9 cellular contexts compared by ENCODE assay signal in the genomic region with DNA sequence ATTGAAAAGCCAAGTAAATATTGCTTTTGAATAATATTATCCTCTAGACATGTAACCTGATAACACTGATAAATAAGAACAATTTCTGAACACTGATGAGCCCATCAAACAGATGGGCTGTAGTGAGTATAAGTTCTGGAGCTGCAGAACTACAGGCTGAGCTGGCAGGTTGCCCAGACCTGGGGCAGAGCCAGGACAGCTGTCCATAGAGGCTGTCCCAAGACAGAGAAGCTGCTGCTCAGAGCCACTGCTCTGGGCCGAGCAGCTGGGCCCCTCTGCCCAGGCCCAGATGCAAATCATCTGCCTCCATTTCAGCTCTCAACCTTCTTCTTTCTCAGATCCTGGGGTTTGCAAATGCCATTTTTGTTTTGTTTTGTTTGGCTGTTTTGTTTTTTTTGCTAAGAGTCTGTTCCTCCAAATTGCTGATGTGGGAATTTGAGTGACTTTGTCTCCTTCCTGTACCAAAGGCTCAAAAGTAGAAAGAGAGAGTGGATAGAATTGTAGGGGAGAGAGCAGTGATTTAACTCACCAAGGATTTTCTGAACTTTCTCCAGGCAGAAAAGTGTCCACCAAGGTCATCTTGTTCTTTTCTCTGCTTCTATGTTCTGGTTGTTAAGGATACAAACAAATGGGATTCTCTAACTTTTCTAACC. TPM values are rescaled to one million over a fixed set of nuclear protein-coding genes. Genes with fewer than 3 reads are reported as not detected.
DNase-seq lines count a peak whose midpoint lies in the region; ATAC-seq and TF ChIP-seq lines count a peak whose summit lies in the region.
"Had no signal": no experiment of that assay in that cellular context is flagged by ENCODE, and none has a peak within 500 bp of the region (broad histone marks: within the 10 kb centered on the region; RNA-seq: fewer than 3 reads in every experiment).

No MANE protein-coding gene starts in this region.

- H2AFZ ChIP-seq in OCI-LY1 (ENCODE audit: low read length) (no peak overlapping the region), smooth muscle cell (ENCODE audit: low read depth) (no peak overlapping the region)

- H3K27me3 ChIP-seq in OCI-LY1 (ENCODE audit: insufficient read depth, low read length) (no peaks in the 10 kb centered on the region), esophagus muscularis mucosa (no peaks in the 10 kb centered on the region), smooth muscle cell (ENCODE audit: low read depth) (no peaks in the 10 kb centered on the region)
- H3K27me3 ChIP-seq: BLaER1 treated with 17β-estradiol and CSF1 and Interleukin-3, amounts not matched to agents 10 nM and 100 nM had no signal

- DNase-seq in activated T-cell treated with anti-CD3 and anti-CD28 coated beads, Interleukin-2, amount 50 U/mL, for 4 hours: no peak
- DNase-seq in activated T-cell treated with anti-CD3 and anti-CD28 coated beads, Interleukin-2, amount 50 U/mL, for 48 hours: no peak
- DNase-seq in fibroblast of pulmonary artery (ENCODE audit: low read depth) (peak; percentile 52), putamen (ENCODE audit: low spot score) (peak; percentile 92), esophagus muscularis mucosa (ENCODE audit: extremely low spot score) (no peak), smooth muscle cell (lab: John Stamatoyannopoulos, UW; ENCODE audit: unreplicated experiment) (no peak)

- H3K9me3 Mint-ChIP-seq in activated T-cell treated with anti-CD3 and anti-CD28 coated beads, Interleukin-2, amount 50 U/mL, for 4 hours: no peaks in the 10 kb centered on the region

- H3F3A ChIP-seq in OCI-LY1 (ENCODE audit: insufficient read depth, low read length) (peaks cover 14% of the 10 kb centered on the region), smooth muscle cell (ENCODE audit: low read depth) (no peaks in the 10 kb centered on the region)

- no peaks in the 10 kb centered on the region for H4K20me1 ChIP-seq in OCI-LY1 (ENCODE audit: insufficient read depth, low read length)
- H4K20me1 ChIP-seq in smooth muscle cell (ENCODE audit: low read depth): no peaks in the 10 kb centered on the region
- H4K20me1 ChIP-seq: BLaER1 treated with 17β-estradiol and CSF1 and Interleukin-3, amounts not matched to agents 10 nM and 100 nM had no signal

- no peaks in the 10 kb centered on the region for H3K27me3 Mint-ChIP-seq in activated T-cell treated with anti-CD3 and anti-CD28 coated beads, Interleukin-2, amount 50 U/mL, for 4 hours (ENCODE audit: low read depth)

- H3K4me1 Mint-ChIP-seq in activated T-cell treated with anti-CD3 and anti-CD28 coated beads, Interleukin-2, amount 50 U/mL, for 4 hours (ENCODE audit: low read depth): peaks cover 75% of the 10 kb centered on the region

- 18% methylated on average over 1 of the region's 1 CpG for WGBS in esophagus muscularis mucosa
- WGBS in smooth muscle cell (ENCODE audit: low lambda C conversion rate): 65% methylated on average over 1 of the region's 1 CpG

- H3K27ac ChIP-seq in OCI-LY1 (ENCODE audit: low read depth, low read length, poor library complexity, severe bottlenecking): peak overlapping the region; percentile 95
- peak overlapping the region in 1 of 4 donors; percentile 16 for H3K27ac ChIP-seq in esophagus muscularis mucosa (replicated peaks in 1 of 4)
- no peak overlapping the region for H3K27ac ChIP-seq in smooth muscle cell (ENCODE audit: low read depth)
- H3K27ac ChIP-seq: BLaER1 treated with 17β-estradiol and CSF1 and Interleukin-3, amounts not matched to agents 10 nM and 100 nM had no signal

- H3K36me3 Mint-ChIP-seq in activated T-cell treated with anti-CD3 and anti-CD28 coated beads, Interleukin-2, amount 50 U/mL, for 4 hours (ENCODE audit: insufficient read depth): peaks cover 1% of the 10 kb centered on the region

- no peak for TF ChIP-seq EP300 in esophagus muscularis mucosa (IDR thresholded peaks at IDR 0.05)

- H3K36me3 ChIP-seq in OCI-LY1 (ENCODE audit: insufficient read depth, low read length): no peaks in the 10 kb centered on the region; the same call in 1 of the 2 replicates
- H3K36me3 ChIP-seq in esophagus muscularis mucosa: no peaks in the 10 kb centered on the region
- H3K36me3 ChIP-seq in smooth muscle cell (ENCODE audit: low read depth): no peaks in the 10 kb centered on the region
- H3K36me3 ChIP-seq: BLaER1 treated with 17β-estradiol and CSF1 and Interleukin-3, amounts not matched to agents 10 nM and 100 nM had no signal

- peak overlapping the region; percentile 27 for H3K4me3 Mint-ChIP-seq in activated T-cell treated with anti-CD3 and anti-CD28 coated beads, Interleukin-2, amount 50 U/mL, for 4 hours

- H3K79me2 ChIP-seq in OCI-LY1 (ENCODE audit: insufficient read depth, low read length) (peaks cover 18% of the 10 kb centered on the region), smooth muscle cell (ENCODE audit: low read depth) (no peaks in the 10 kb centered on the region)

- intact Hi-C loops in esophagus muscularis mucosa (cut with DNase I): no loop called here

- H3K9me2 ChIP-seq in OCI-LY1 (ENCODE audit: low read depth, low read length): no peaks in the 10 kb centered on the region

- TF ChIP-seq CTCF in OCI-LY1 (IDR thresholded peaks at IDR 0.05; ENCODE audit: low read length): no peak
- no peak for TF ChIP-seq CTCF in fibroblast of pulmonary artery (IDR thresholded peaks at IDR 0.05; ENCODE audit: low read length, missing control alignments)
- TF ChIP-seq CTCF in esophagus muscularis mucosa (IDR thresholded peaks at IDR 0.05): no peak
- no peak for TF ChIP-seq CTCF in smooth muscle cell (IDR thresholded peaks at IDR 0.05; ENCODE audit: borderline replicate concordance, insufficient read depth, poor library complexity, severe bottlenecking)

- H3K4me3 ChIP-seq in OCI-LY1 (ENCODE audit: low read depth, low read length, poor library complexity, severe bottlenecking) (peak overlapping the region; percentile 63), fibroblast of pulmonary artery (replicated peaks; ENCODE audit: low read depth, low read length) (no peak overlapping the region), esophagus muscularis mucosa (no peak overlapping the region), smooth muscle cell (no peak overlapping the region)
- H3K4me3 ChIP-seq: BLaER1 treated with 17β-estradiol and CSF1 and Interleukin-3, amounts not matched to agents 10 nM and 100 nM had no signal

- no peaks in the 10 kb centered on the region for H3K9me3 ChIP-seq in OCI-LY1 (ENCODE audit: low read length)
- H3K9me3 ChIP-seq in esophagus muscularis mucosa: no peaks in the 10 kb centered on the region
- no peaks in the 10 kb centered on the region for H3K9me3 ChIP-seq in smooth muscle cell (replicated peaks; ENCODE audit: low read depth)

- TF ChIP-seq POLR2A in esophagus muscularis mucosa (IDR thresholded peaks at IDR 0.05; ENCODE audit: low read depth): no peak

- peak overlapping the region; percentile 71 for H3K9ac ChIP-seq in OCI-LY1 (ENCODE audit: low read length)
- H3K9ac ChIP-seq in smooth muscle cell (ENCODE audit: low read depth): no peak overlapping the region
- H3K9ac ChIP-seq: BLaER1 treated with 17β-estradiol and CSF1 and Interleukin-3, amounts not matched to agents 10 nM and 100 nM had no signal

- ATAC-seq in activated T-cell treated with anti-CD3 and anti-CD28 coated beads, Interleukin-2, amount 50 U/mL, for 4 hours: no peak
- ATAC-seq in HG03521 (IDR thresholded peaks at IDR 0.05; ENCODE audit: unreplicated experiment): no peak

- H3K4me1 ChIP-seq in OCI-LY1 (ENCODE audit: insufficient read depth, low read length, severe bottlenecking) (peaks cover 84% of the 10 kb centered on the region), esophagus muscularis mucosa (peaks cover 0 to 14% (median 12%) of the 10 kb centered on the region in 4 donors), smooth muscle cell (ENCODE audit: low read depth) (no peaks in the 10 kb centered on the region)

- H3K4me2 ChIP-seq in OCI-LY1 (ENCODE audit: low read length) (peak overlapping the region; percentile 90), smooth muscle cell (no peak overlapping the region)

RNA-seq across cellular contexts. Expression of gene TESPA1, which starts 4.0 kb away (rescaled TPM):
- 100 to 1,000 TPM in 1 of 3 donors, 10 to 100 TPM in 2; 89.6 to 102 (median 94.8) TPM for total RNA-seq in activated T-cell treated with anti-CD3 and anti-CD28 coated beads, Interleukin-2, amount 50 U/mL, for 4 hours
- total RNA-seq in esophagus muscularis mucosa (1 to 10 TPM; 1.1 to 4.6 (median 2.6) TPM), smooth muscle cell (not detected in 2 replicates)
- polyA plus RNA-seq in smooth muscle cell: not detected in 2 replicates

RNA-seq across cellular contexts. Expression of gene NEUROD4, which starts 31.2 kb away (rescaled TPM):
- total RNA-seq in activated T-cell treated with anti-CD3 and anti-CD28 coated beads, Interleukin-2, amount 50 U/mL, for 4 hours: not detected
- not detected for total RNA-seq in esophagus muscularis mucosa
- total RNA-seq in smooth muscle cell: not detected in 2 replicates
- not detected in 2 replicates for polyA plus RNA-seq in smooth muscle cell

Comparison
In these comparisons a context has a peak if more than half of its experiments do, and no peak if none do; other contexts are left out.
1. DNase-seq: peak in fibroblast of pulmonary artery (single experiment) and putamen (single experiment); none in activated T-cell treated with anti-CD3 and anti-CD28 coated beads, Interleukin-2, amount 50 U/mL, for 4 hours (single experiment), activated T-cell treated with anti-CD3 and anti-CD28 coated beads, Interleukin-2, amount 50 U/mL, for 48 hours (0 of 2), esophagus muscularis mucosa (single experiment) and smooth muscle cell (single experiment).
2. RNA of gene TESPA1, which starts 4.0 kb away (total RNA-seq): 89.6 to 102 TPM in activated T-cell treated with anti-CD3 and anti-CD28 coated beads, Interleukin-2, amount 50 U/mL, for 4 hours; 1.1 to 4.6 TPM in esophagus muscularis mucosa and not detected in smooth muscle cell; every median in the first group is over 10 times any median in the second.